ENCODE assay signal across 8 cellular contexts in genomic region chr20:34871320-34871926, GRCh38. TPM values are rescaled to one million over a fixed set of nuclear protein-coding genes. Genes with fewer than 3 reads are reported as not detected.
DNase-seq lines count a peak whose midpoint lies in the region; ATAC-seq and TF ChIP-seq lines count a peak whose summit lies in the region.
"Had no signal": no experiment of that assay in that cellular context is flagged by ENCODE, and none has a peak within 500 bp of the region (broad histone marks: within the 10 kb centered on the region; RNA-seq: fewer than 3 reads in every experiment).

No MANE protein-coding gene starts in this region.

- peaks cover 22% of the 10 kb centered on the region for H3K27me3 Mint-ChIP-seq in GM23338 (ENCODE audit: insufficient read depth, low read depth, poor library complexity)

- H3K4me3 ChIP-seq in GM23338 (peak overlapping the region; percentile 94), Peyer's patch (peak overlapping the region in 3 of 4 donors; percentile 64 to 85 (median 68)), fibroblast of the aortic adventitia (ENCODE audit: low read depth, low read length) (peak overlapping the region; percentile 88), WERI-Rb-1 (ENCODE audit: low read depth, low read length) (no peak overlapping the region)

- no peaks in the 10 kb centered on the region; the same call in 2 of the 3 replicates for H3K36me3 Mint-ChIP-seq in GM23338 (ENCODE audit: low read depth)

- DNase-seq in GM23338 (ENCODE audit: low spot score) (peak; percentile 6), Peyer's patch (no peak), fibroblast of the aortic adventitia (ENCODE audit: low read depth) (no peak), pons (ENCODE audit: low spot score) (peak; percentile 29), WERI-Rb-1 (no peak), OCI-M2 (lab: John Stamatoyannopoulos, UW; ENCODE audit: unreplicated experiment) (no peak)
- DNase-seq: NCI-H1417 treated with DMSO at 0.1 percent for 48 hours had no signal

- TF ChIP-seq POLR2A in Peyer's patch (IDR thresholded peaks at IDR 0.05) = no peak

- peaks cover 18% of the 10 kb centered on the region; the same call in 1 of the 2 replicates for H3K27me3 ChIP-seq in GM23338 (ENCODE audit: insufficient read depth)
- H3K27me3 ChIP-seq in Peyer's patch = no peaks in the 10 kb centered on the region
- H3K27me3 ChIP-seq in WERI-Rb-1 (ENCODE audit: insufficient read depth, low read depth, severe bottlenecking) = no peaks in the 10 kb centered on the region

- peaks cover 31% of the 10 kb centered on the region for H3K4me1 Mint-ChIP-seq in GM23338

- peak overlapping the region; percentile 86 for H3K4me3 Mint-ChIP-seq in GM23338

- H3K4me1 ChIP-seq in GM23338 (ENCODE audit: insufficient read depth) = peaks cover 20% of the 10 kb centered on the region
- H3K4me1 ChIP-seq in Peyer's patch = peaks cover 0 to 30% (median 6%) of the 10 kb centered on the region in 4 donors

- peaks cover 8% of the 10 kb centered on the region; the same call in 1 of the 2 replicates for H4K20me1 ChIP-seq in GM23338 (replicated peaks; ENCODE audit: insufficient read depth)

- no peak for ATAC-seq in GM23338
- no peak for ATAC-seq in HG03521 (IDR thresholded peaks at IDR 0.05; ENCODE audit: unreplicated experiment)

- peaks cover 12% of the 10 kb centered on the region; the same call in 1 of the 2 replicates for H3K79me2 ChIP-seq in GM23338 (replicated peaks; ENCODE audit: insufficient read depth)

- H3K27ac ChIP-seq in GM23338 (ENCODE audit: low read depth) (no peak overlapping the region), Peyer's patch (peak overlapping the region in 1 of 4 donors; percentile 58), WERI-Rb-1 (no peak overlapping the region)

- no peak overlapping the region for H2AFZ ChIP-seq in GM23338

- TF ChIP-seq CTCF in GM23338 (conservative IDR thresholded peaks at IDR 0.05; ENCODE audit: low read depth in 2 of 2) = no peak
- no peak for TF ChIP-seq CTCF in Peyer's patch (IDR thresholded peaks at IDR 0.05)
- TF ChIP-seq CTCF in fibroblast of the aortic adventitia (IDR thresholded peaks at IDR 0.05; ENCODE audit: insufficient read depth, low read length) = no peak
- TF ChIP-seq CTCF in WERI-Rb-1 (IDR thresholded peaks at IDR 0.05; ENCODE audit: low read depth, low read length) = no peak

- no peaks in the 10 kb centered on the region for H3K9me3 Mint-ChIP-seq in GM23338

- H3K9me3 ChIP-seq in Peyer's patch (no peaks in the 10 kb centered on the region), WERI-Rb-1 (ENCODE audit: severe bottlenecking) (no peaks in the 10 kb centered on the region)

- H3K27ac Mint-ChIP-seq in GM23338 = no peak overlapping the region

- peak overlapping the region; percentile 99 for H3K4me2 ChIP-seq in GM23338

- no peaks in the 10 kb centered on the region for H3K36me3 ChIP-seq in GM23338 (ENCODE audit: insufficient read depth)
- no peaks in the 10 kb centered on the region for H3K36me3 ChIP-seq in Peyer's patch
- H3K36me3 ChIP-seq in WERI-Rb-1 = 0 out of 2 replicates have a peak, but pooled peaks cover 3% of the 10 kb centered on the region

- peaks cover 5% of the 10 kb centered on the region; the same call in 1 of the 2 replicates for H3F3A ChIP-seq in GM23338 (replicated peaks; ENCODE audit: low read depth)

- H3K9me2 ChIP-seq in GM23338 (ENCODE audit: insufficient read depth) = no peaks in the 10 kb centered on the region

TF ChIP-seq in GM23338, 12 proteins besides CTCF, POLR2A, EP300 and RAD21 (continues in another document):
- TF ChIP-seq ZNF331 (CRISPR knock-in tag; IDR thresholded peaks at IDR 0.05; ENCODE audit: low read depth) (no peak), POLR2AphosphoS5 (IDR thresholded peaks at IDR 0.05; ENCODE audit: low read depth) (no peak), NANOG (IDR thresholded peaks at IDR 0.05; ENCODE audit: borderline replicate concordance) (no peak), ZNF114 (CRISPR knock-in tag; IDR thresholded peaks at IDR 0.05) (no peak), JUNB (IDR thresholded peaks at IDR 0.05; ENCODE audit: unreplicated experiment) (no peak), EZH2 (IDR thresholded peaks at IDR 0.05; ENCODE audit: low read depth, unreplicated experiment) (no peak), STAT1 (IDR thresholded peaks at IDR 0.05; ENCODE audit: unreplicated experiment) (no peak), CREB1 (CRISPR knock-in tag; IDR thresholded peaks at IDR 0.05; ENCODE audit: low read depth) (no peak)
- TF ChIP-seq, protein P1, sequence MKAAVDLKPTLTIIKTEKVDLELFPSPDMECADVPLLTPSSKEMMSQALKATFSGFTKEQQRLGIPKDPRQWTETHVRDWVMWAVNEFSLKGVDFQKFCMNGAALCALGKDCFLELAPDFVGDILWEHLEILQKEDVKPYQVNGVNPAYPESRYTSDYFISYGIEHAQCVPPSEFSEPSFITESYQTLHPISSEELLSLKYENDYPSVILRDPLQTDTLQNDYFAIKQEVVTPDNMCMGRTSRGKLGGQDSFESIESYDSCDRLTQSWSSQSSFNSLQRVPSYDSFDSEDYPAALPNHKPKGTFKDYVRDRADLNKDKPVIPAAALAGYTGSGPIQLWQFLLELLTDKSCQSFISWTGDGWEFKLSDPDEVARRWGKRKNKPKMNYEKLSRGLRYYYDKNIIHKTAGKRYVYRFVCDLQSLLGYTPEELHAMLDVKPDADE (IDR thresholded peaks at IDR 0.05) = no peak
- TF ChIP-seq, protein P2, sequence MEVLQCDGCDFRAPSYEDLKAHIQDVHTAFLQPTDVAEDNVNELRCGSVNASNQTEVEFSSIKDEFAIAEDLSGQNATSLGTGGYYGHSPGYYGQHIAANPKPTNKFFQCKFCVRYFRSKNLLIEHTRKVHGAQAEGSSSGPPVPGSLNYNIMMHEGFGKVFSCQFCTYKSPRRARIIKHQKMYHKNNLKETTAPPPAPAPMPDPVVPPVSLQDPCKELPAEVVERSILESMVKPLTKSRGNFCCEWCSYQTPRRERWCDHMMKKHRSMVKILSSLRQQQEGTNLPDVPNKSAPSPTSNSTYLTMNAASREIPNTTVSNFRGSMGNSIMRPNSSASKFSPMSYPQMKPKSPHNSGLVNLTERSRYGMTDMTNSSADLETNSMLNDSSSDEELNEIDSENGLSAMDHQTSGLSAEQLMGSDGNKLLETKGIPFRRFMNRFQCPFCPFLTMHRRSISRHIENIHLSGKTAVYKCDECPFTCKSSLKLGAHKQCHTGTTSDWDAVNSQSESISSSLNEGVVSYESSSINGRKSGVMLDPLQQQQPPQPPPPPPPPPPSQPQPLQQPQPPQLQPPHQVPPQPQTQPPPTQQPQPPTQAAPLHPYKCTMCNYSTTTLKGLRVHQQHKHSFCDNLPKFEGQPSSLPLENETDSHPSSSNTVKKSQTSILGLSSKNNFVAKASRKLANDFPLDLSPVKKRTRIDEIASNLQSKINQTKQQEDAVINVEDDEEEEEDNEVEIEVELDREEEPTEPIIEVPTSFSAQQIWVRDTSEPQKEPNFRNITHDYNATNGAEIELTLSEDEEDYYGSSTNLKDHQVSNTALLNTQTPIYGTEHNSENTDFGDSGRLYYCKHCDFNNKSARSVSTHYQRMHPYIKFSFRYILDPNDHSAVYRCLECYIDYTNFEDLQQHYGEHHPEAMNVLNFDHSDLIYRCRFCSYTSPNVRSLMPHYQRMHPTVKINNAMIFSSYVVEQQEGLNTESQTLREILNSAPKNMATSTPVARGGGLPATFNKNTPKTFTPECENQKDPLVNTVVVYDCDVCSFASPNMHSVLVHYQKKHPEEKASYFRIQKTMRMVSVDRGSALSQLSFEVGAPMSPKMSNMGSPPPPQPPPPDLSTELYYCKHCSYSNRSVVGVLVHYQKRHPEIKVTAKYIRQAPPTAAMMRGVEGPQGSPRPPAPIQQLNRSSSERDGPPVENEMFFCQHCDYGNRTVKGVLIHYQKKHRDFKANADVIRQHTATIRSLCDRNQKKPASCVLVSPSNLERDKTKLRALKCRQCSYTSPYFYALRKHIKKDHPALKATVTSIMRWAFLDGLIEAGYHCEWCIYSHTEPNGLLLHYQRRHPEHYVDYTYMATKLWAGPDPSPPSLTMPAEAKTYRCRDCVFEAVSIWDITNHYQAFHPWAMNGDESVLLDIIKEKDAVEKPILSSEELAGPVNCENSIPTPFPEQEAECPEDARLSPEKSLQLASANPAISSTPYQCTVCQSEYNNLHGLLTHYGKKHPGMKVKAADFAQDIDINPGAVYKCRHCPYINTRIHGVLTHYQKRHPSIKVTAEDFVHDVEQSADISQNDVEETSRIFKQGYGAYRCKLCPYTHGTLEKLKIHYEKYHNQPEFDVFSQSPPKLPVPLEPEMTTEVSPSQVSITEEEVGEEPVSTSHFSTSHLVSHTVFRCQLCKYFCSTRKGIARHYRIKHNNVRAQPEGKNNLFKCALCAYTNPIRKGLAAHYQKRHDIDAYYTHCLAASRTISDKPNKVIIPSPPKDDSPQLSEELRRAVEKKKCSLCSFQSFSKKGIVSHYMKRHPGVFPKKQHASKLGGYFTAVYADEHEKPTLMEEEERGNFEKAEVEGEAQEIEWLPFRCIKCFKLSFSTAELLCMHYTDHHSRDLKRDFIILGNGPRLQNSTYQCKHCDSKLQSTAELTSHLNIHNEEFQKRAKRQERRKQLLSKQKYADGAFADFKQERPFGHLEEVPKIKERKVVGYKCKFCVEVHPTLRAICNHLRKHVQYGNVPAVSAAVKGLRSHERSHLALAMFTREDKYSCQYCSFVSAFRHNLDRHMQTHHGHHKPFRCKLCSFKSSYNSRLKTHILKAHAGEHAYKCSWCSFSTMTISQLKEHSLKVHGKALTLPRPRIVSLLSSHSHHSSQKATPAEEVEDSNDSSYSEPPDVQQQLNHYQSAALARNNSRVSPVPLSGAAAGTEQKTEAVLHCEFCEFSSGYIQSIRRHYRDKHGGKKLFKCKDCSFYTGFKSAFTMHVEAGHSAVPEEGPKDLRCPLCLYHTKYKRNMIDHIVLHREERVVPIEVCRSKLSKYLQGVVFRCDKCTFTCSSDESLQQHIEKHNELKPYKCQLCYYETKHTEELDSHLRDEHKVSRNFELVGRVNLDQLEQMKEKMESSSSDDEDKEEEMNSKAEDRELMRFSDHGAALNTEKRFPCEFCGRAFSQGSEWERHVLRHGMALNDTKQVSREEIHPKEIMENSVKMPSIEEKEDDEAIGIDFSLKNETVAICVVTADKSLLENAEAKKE (CRISPR knock-in tag; IDR thresholded peaks at IDR 0.05) = no peak

RNA-seq across cellular contexts. Expression of gene GGT7, which starts 1.2 kb away (rescaled TPM):
- total RNA-seq in GM23338 (2014; rRNA removed; shearing (Covaris generic)) = 23.6 and 24.9 TPM in 2 replicates
- polyA plus RNA-seq in GM23338 (2016; fragmentation: Nextera tagmentation; extraction: Ambion mirVana) = 19.0 and 24.6 TPM in 2 replicates
- 10 to 100 TPM; 22.3 to 40.6 (median 31.8) TPM for total RNA-seq in Peyer's patch
- total RNA-seq in fibroblast of the aortic adventitia (ENCODE audit: low replicate concordance) = 5.2 and 6.5 TPM in 2 replicates

RNA-seq across cellular contexts. Expression of gene ACSS2, which starts 5.0 kb away (rescaled TPM):
- total RNA-seq in GM23338 (2014; rRNA removed; shearing (Covaris generic)) = 43.4 and 49.3 TPM in 2 replicates
- polyA plus RNA-seq in GM23338 (2016; fragmentation: Nextera tagmentation; extraction: Ambion mirVana) = 26.1 and 26.8 TPM in 2 replicates
- total RNA-seq in Peyer's patch (100 to 1,000 TPM; 158 to 473 (median 267) TPM), fibroblast of the aortic adventitia (ENCODE audit: low replicate concordance) (32.3 and 65.3 TPM in 2 replicates)

RNA-seq across cellular contexts. Expression of gene NCOA6, which starts 46.0 kb away (rescaled TPM):
- total RNA-seq in GM23338 (2014; rRNA removed; shearing (Covaris generic)) = 10.6 and 10.8 TPM in 2 replicates
- 15.9 and 17.4 TPM in 2 replicates for polyA plus RNA-seq in GM23338 (2016; fragmentation: Nextera tagmentation; extraction: Ambion mirVana)
- total RNA-seq in Peyer's patch (10 to 100 TPM; 33.8 to 58.4 (median 49.5) TPM), fibroblast of the aortic adventitia (ENCODE audit: low replicate concordance) (11.3 and 14.3 TPM in 2 replicates)

Comparison
In these comparisons a context has a peak if more than half of its experiments do, and no peak if none do; other contexts are left out.
1. DNase-seq: peak in GM23338 (single experiment) and pons (single experiment); none in Peyer's patch (0 of 3), fibroblast of the aortic adventitia (single experiment), WERI-Rb-1 (single experiment) and OCI-M2 (single experiment).